In genomic region chrX:40107291-40108083, GRCh38 we compare ENCODE assay signal across 8 cellular contexts. TPM values are rescaled to one million over a fixed set of nuclear protein-coding genes. Genes with fewer than 3 reads are reported as not detected.
DNase-seq lines count a peak whose midpoint lies in the region; ATAC-seq and TF ChIP-seq lines count a peak whose summit lies in the region.

No MANE protein-coding gene starts in this region.

- peak overlapping the region; percentile 73 for H3K4me3 Mint-ChIP-seq in Calu3 (ENCODE audit: low read depth, unreplicated experiment)
- peak overlapping the region; percentile 83 for H3K4me3 Mint-ChIP-seq in activated B cell treated with CpG ODN at 0.5 μM for 24 hours

- no peak for TF ChIP-seq CTCF in Calu3 (IDR thresholded peaks at IDR 0.05; ENCODE audit: unreplicated experiment)
- no peak for TF ChIP-seq CTCF in activated B cell treated with CpG ODN at 0.5 μM for 24 hours (IDR thresholded peaks at IDR 0.05)
- no peak for TF ChIP-seq CTCF in parathyroid adenoma (IDR thresholded peaks at IDR 0.05)

- no peaks in the 10 kb centered on the region for H3K9me3 Mint-ChIP-seq in Calu3 (ENCODE audit: low read depth, unreplicated experiment)
- no peaks in the 10 kb centered on the region for H3K9me3 Mint-ChIP-seq in activated B cell treated with CpG ODN at 0.5 μM for 24 hours

- peak overlapping the region; percentile 75 for H3K4me2 ChIP-seq in parathyroid adenoma (ENCODE audit: low read length)

- DNase-seq in Calu3 (peak; percentile 65), activated B cell treated with CpG ODN at 0.5 μM for 24 hours (peak; percentile 17), Right ventricle myocardium superior (peak; percentile 74)
- DNase-seq in activated CD4-positive, CD25-positive, alpha-beta regulatory T cell (lab: John Stamatoyannopoulos, UW), result no peak

- H3K4me1 ChIP-seq in parathyroid adenoma, result peaks cover 3% of the 10 kb centered on the region

- intact Hi-C loops in Calu3 (cut with micrococcal nuclease; ENCODE audit: unreplicated experiment), result loop anchor here (1.0 to 10.0 kb wide), 2 partner anchors 47 to 62 kb away; no protein-coding TSS in a partner anchor
- intact Hi-C loops in activated B cell treated with CpG ODN at 0.5 μM for 24 hours (cut with micrococcal nuclease), result loop anchor here (2.0 kb wide), 1 partner anchor 45 kb away; no protein-coding TSS in a partner anchor
- intact Hi-C loops in Right ventricle myocardium superior (cut with DNase I), result loop anchor here (2.0 kb wide), 1 partner anchor 65 kb away; no protein-coding TSS in a partner anchor

- H3K36me3 ChIP-seq in KOPT-K1 (ENCODE audit: insufficient read depth, low read length) (no peaks in the 10 kb centered on the region; the same call in 1 of the 2 replicates), parathyroid adenoma (ENCODE audit: control insufficient read depth, insufficient read depth, low read length) (no peaks in the 10 kb centered on the region)

- H3K27ac Mint-ChIP-seq in Calu3 (ENCODE audit: unreplicated experiment) (peak overlapping the region; percentile 73), activated B cell treated with CpG ODN at 0.5 μM for 24 hours (peak overlapping the region; percentile 50)

- no peaks in the 10 kb centered on the region for H3K79me2 ChIP-seq in parathyroid adenoma

- CTCF ChIA-PET in Calu3 (lab: Charles Lee), result interaction anchor here (0.7 to 1.1 kb wide), 2 partner anchors 34 to 52 kb away, joined by 3 read pairs; no protein-coding TSS in a partner anchor
- CTCF ChIA-PET in activated B cell treated with CpG ODN at 0.5 μM for 24 hours (lab: Charles Lee), result interaction anchor here (1.4 kb wide), 1 partner anchor 61 kb away, joined by 3 read pairs; no protein-coding TSS in a partner anchor

- H3K36me3 Mint-ChIP-seq in Calu3 (ENCODE audit: insufficient read depth, unreplicated experiment), result peaks cover 40% of the 10 kb centered on the region
- no peaks in the 10 kb centered on the region for H3K36me3 Mint-ChIP-seq in activated B cell treated with CpG ODN at 0.5 μM for 24 hours (ENCODE audit: low read depth)

- H3K27ac ChIP-seq in KOPT-K1 (ENCODE audit: low read depth, low read length, poor library complexity, severe bottlenecking), result peak overlapping the region; percentile 89
- H3K27ac ChIP-seq in parathyroid adenoma, result peak overlapping the region; percentile 80

- H2AFZ ChIP-seq in parathyroid adenoma, result peak overlapping the region; percentile 19

- ATAC-seq in activated B cell treated with CpG ODN at 0.5 μM for 24 hours (ENCODE audit: low read depth) (no peak), Right ventricle myocardium superior (ENCODE audit: poor library complexity) (peak; percentile 40), HG03565 (IDR thresholded peaks at IDR 0.05; ENCODE audit: unreplicated experiment) (no peak), GM19324 (IDR thresholded peaks at IDR 0.05; ENCODE audit: low FRiP score, unreplicated experiment) (no peak)

- H3K27me3 ChIP-seq in parathyroid adenoma (ENCODE audit: control insufficient read depth, insufficient read depth, low read length), result no peaks in the 10 kb centered on the region

- H3K4me1 Mint-ChIP-seq in Calu3 (ENCODE audit: low read depth, unreplicated experiment) (peaks cover 16% of the 10 kb centered on the region), activated B cell treated with CpG ODN at 0.5 μM for 24 hours (peaks cover 18% of the 10 kb centered on the region)

- no TSS peak for BruUV-seq in Calu3 (replicated peaks; lab: Mats Ljungman, UMichigan)

- peak overlapping the region; percentile 49 for H3K4me3 ChIP-seq in parathyroid adenoma (ENCODE audit: low read depth, low read length)

- H3K9me3 ChIP-seq in KOPT-K1 (ENCODE audit: insufficient read depth, low read length, poor library complexity, severe bottlenecking) (no peaks in the 10 kb centered on the region), parathyroid adenoma (ENCODE audit: control insufficient read depth, low read length) (no peaks in the 10 kb centered on the region)

- no peaks in the 10 kb centered on the region for H3K27me3 Mint-ChIP-seq in Calu3 (ENCODE audit: unreplicated experiment)
- no peaks in the 10 kb centered on the region for H3K27me3 Mint-ChIP-seq in activated B cell treated with CpG ODN at 0.5 μM for 24 hours

- H3K9ac ChIP-seq in parathyroid adenoma, result no peak overlapping the region

- POLR2A ChIA-PET in activated B cell treated with CpG ODN at 0.5 μM for 24 hours (lab: Charles Lee), result interaction anchor here (0.6 to 5.1 kb wide), 6 partner anchors 11 to 69 kb away, joined by 3 to 80 read pairs (median 4); partner anchors contain the start of gene BCOR

RNA-seq across cellular contexts. Expression of gene BCOR, which starts 9.7 kb away (rescaled TPM):
- 20.6 and 21.1 TPM in 2 replicates for total RNA-seq in Calu3 (2022)
- 59.3 and 60.4 TPM in 2 replicates for total RNA-seq in activated B cell treated with CpG ODN at 0.5 μM for 24 hours
- total RNA-seq in Right ventricle myocardium superior, result 14.0 TPM

Comparison
In these comparisons a context has a peak if more than half of its experiments do, and no peak if none do; other contexts are left out.
1. DNase-seq: peak in Calu3 (single experiment), activated B cell treated with CpG ODN at 0.5 μM for 24 hours (single experiment) and Right ventricle myocardium superior (single experiment); none in activated CD4-positive, CD25-positive, alpha-beta regulatory T cell (0 of 4).